In the genomic region with DNA sequence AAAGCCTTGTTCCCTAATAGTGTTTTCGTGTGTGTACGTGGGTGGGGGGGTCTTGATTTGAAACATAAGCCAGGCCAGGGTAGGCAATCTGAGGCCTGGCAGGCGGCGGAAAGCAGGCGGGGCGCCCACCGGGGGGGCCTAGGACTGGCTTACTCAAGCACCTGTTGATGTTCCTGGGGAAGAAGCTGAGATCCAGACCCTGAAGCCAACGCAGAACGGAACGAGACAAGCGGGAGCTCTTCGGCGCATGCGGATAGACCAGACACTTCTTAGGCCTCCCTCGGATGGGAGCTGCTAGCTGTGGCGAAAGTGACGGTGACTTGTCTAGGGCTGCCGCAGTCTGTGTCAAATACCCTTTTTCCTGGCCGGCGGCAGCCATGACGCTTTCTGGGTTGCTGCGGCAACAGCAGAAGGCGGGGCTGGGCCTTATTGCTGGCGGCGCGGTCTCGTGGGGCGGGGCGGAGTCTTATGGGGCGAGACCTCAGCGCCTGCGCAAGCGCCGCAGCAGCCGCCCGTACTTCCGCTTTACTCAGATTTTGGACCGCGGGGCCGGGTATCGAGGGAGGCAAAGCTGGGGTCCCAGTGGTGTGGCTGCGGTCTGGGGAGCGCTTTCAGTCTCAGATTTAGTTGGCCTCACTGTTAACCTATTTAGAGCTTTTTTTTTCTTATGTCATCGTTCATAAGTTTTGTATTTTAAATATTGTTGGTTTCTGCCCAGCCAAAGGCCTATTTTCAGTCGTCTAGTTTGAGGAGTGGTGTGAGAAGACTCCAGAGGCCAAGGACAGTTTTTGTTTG, we compare ENCODE assay signal across 8 cellular contexts. TPM values are rescaled to one million over a fixed set of nuclear protein-coding genes. Genes with fewer than 3 reads are reported as not detected.
DNase-seq lines count a peak whose midpoint lies in the region; ATAC-seq, FAIRE-seq and TF ChIP-seq lines count a peak whose summit lies in the region.

A gene (minus strand): TSS at position 402 of the 795 bp plus-strand sequence. CDS start 23 bp downstream, at position 379.

- peaks cover 18% of the 10 kb centered on the region for H3K27me3 ChIP-seq in DND-41 (ENCODE audit: insufficient read depth, low read length, poor library complexity)
- no peaks in the 10 kb centered on the region for H3K27me3 ChIP-seq in fibroblast of lung (ENCODE audit: control insufficient read depth, insufficient read depth, low read length)
- H3K27me3 ChIP-seq in naive thymus-derived CD4-positive, alpha-beta T cell (ENCODE audit: control insufficient read depth in 2 of 2, insufficient read depth in 2 of 2, low read length in 2 of 2), result peaks cover 0 to 12% of the 10 kb centered on the region in 2 donors

- peak; percentile 92 for DNase-seq in DND-41
- peak; percentile 64 for DNase-seq in H54 (ENCODE audit: insufficient read length, low spot score)
- DNase-seq in LoVo (ENCODE audit: low spot score), result peak; percentile 94
- DNase-seq in RWPE1 (ENCODE audit: low spot score), result peak; percentile 89
- DNase-seq in activated T-helper 2 cell treated with anti-CD3 and anti-CD28 coated beads, Interferon-gamma antibody, Interleukin-2, Interleukin-4, amounts not matched to agents 10 μg/mL and 5 μg/mL and 100 μg/mL, durations not matched to agents 14 hours and 24 hours and 36 hours (ENCODE audit: low spot score), result peak; percentile 90
- peak; percentile 91 to 94 for DNase-seq in fibroblast of lung (ENCODE audit: low read depth in 2 of 2)
- peak; percentile 85 to 92 (median 91) for DNase-seq in naive thymus-derived CD4-positive, alpha-beta T cell
- DNase-seq in stimulated activated effector memory CD8-positive, alpha-beta T cell treated with anti-CD3 and anti-CD28 coated beads, Interleukin-12 subunit alpha, Interleukin-12 subunit beta, amount 100 ng/mL, for 72 hours (ENCODE audit: low spot score in 2 of 2), result peak; percentile 81 to 96

- H3K9ac ChIP-seq in DND-41 (ENCODE audit: low read depth, low read length) (peak within 1 kb of the TSS; percentile 42), fibroblast of lung (ENCODE audit: insufficient read depth, low read length) (peak within 1 kb of the TSS; percentile 58)

- POLR2A ChIA-PET in RWPE1 (lab: Yijun Ruan, JAX; ENCODE audit: low non-redundant PET), result no interaction called here
- POLR2A ChIA-PET in naive thymus-derived CD4-positive, alpha-beta T cell (lab: Charles Lee), result interaction anchor here (0.7 to 2.4 kb wide), 4 partner anchors 13 to 1198 kb away, joined by 3 to 12 read pairs (median 4); a partner anchor contains a TSS

- peaks cover 14% of the 10 kb centered on the region for H3K4me1 ChIP-seq in DND-41 (ENCODE audit: insufficient read depth, low read length)
- peaks cover 11% of the 10 kb centered on the region for H3K4me1 ChIP-seq in fibroblast of lung (ENCODE audit: control insufficient read depth, extremely low read depth, insufficient read depth, low read length)
- H3K4me1 ChIP-seq in naive thymus-derived CD4-positive, alpha-beta T cell (ENCODE audit: control insufficient read depth in 2 of 2, insufficient read depth in 2 of 2, low read length in 2 of 2), result peaks cover 5 to 9% of the 10 kb centered on the region in 2 donors

- peak within 1 kb of the TSS; percentile 71 for H3K4me3 Mint-ChIP-seq in activated T-helper 2 cell treated with anti-CD3 and anti-CD28 coated beads, Interferon-gamma antibody, Interleukin-2, Interleukin-4, amounts not matched to agents 10 μg/mL and 5 μg/mL and 100 μg/mL, durations not matched to agents 14 hours and 24 hours and 36 hours (ENCODE audit: low read depth)
- peak within 1 kb of the TSS; percentile 83 to 94 (median 90) for H3K4me3 Mint-ChIP-seq in naive thymus-derived CD4-positive, alpha-beta T cell
- H3K4me3 Mint-ChIP-seq in stimulated activated effector memory CD8-positive, alpha-beta T cell treated with anti-CD3 and anti-CD28 coated beads, Interleukin-12 subunit alpha, Interleukin-12 subunit beta, amount 100 ng/mL, for 72 hours, result peak within 1 kb of the TSS; percentile 71

- H3K9me3 ChIP-seq in DND-41 (ENCODE audit: insufficient read depth, low read length, severe bottlenecking) (no peaks in the 10 kb centered on the region), fibroblast of lung (ENCODE audit: control insufficient read depth, insufficient read depth, low read depth, low read length) (no peaks in the 10 kb centered on the region)
- H3K9me3 ChIP-seq in naive thymus-derived CD4-positive, alpha-beta T cell (ENCODE audit: control insufficient read depth in 2 of 3, low read length in 3 of 3), result no peaks in the 10 kb centered on the region

- H2AFZ ChIP-seq in DND-41 (ENCODE audit: low read depth, low read length) (peak within 1 kb of the TSS; percentile 88), fibroblast of lung (ENCODE audit: low read length) (peak within 1 kb of the TSS; percentile 73)

- H3K36me3 ChIP-seq in DND-41 (ENCODE audit: insufficient read depth, low read length) (no peaks in the 10 kb centered on the region), fibroblast of lung (ENCODE audit: control insufficient read depth, insufficient read depth, low read length) (no peaks in the 10 kb centered on the region)
- no peaks in the 10 kb centered on the region for H3K36me3 ChIP-seq in naive thymus-derived CD4-positive, alpha-beta T cell (ENCODE audit: control insufficient read depth in 2 of 3, insufficient read depth in 3 of 3, low read length in 3 of 3)

- TF ChIP-seq CTCF in DND-41 (IDR thresholded peaks at IDR 0.05; ENCODE audit: borderline replicate concordance, extremely low read depth, low read length, poor library complexity, severe bottlenecking) (no peak), RWPE1 (conservative IDR thresholded peaks at IDR 0.05; ENCODE audit: low read depth) (no peak), fibroblast of lung (conservative IDR thresholded peaks at IDR 0.05 in 1 of 2, IDR thresholded peaks at IDR 0.05 in 1 of 2; ENCODE audit: low read depth in 1 of 2, low read length in 2 of 2) (no peak)

- H3K27me3 Mint-ChIP-seq in activated T-helper 2 cell treated with anti-CD3 and anti-CD28 coated beads, Interferon-gamma antibody, Interleukin-2, Interleukin-4, amounts not matched to agents 10 μg/mL and 5 μg/mL and 100 μg/mL, durations not matched to agents 14 hours and 24 hours and 36 hours (ENCODE audit: low read depth), result peaks cover 42% of the 10 kb centered on the region
- peaks cover 4 to 43% (median 16%) of the 10 kb centered on the region in 5 donors for H3K27me3 Mint-ChIP-seq in naive thymus-derived CD4-positive, alpha-beta T cell

- CTCF ChIA-PET in RWPE1 (lab: Yijun Ruan, JAX), result interaction anchor here (0.6 to 0.8 kb wide), 4 partner anchors 25 to 1930 kb away, joined by 3 to 4 read pairs (median 3); no protein-coding TSS in a partner anchor
- CTCF ChIA-PET in naive thymus-derived CD4-positive, alpha-beta T cell (lab: Charles Lee), result no interaction called here

- H3K79me2 ChIP-seq in DND-41 (ENCODE audit: insufficient read depth, low read length), result no peaks in the 10 kb centered on the region
- H3K79me2 ChIP-seq in fibroblast of lung (ENCODE audit: control insufficient read depth, insufficient read depth, low read length), result no peaks in the 10 kb centered on the region

- H3K4me2 ChIP-seq in DND-41 (ENCODE audit: insufficient read depth, low read length), result peak within 1 kb of the TSS; percentile 93
- peak within 1 kb of the TSS; percentile 57 for H3K4me2 ChIP-seq in fibroblast of lung (ENCODE audit: extremely low read depth, insufficient read depth, low read length)

- peak; percentile 97 for ATAC-seq in DND-41 (ENCODE audit: insufficient read depth, low read depth)
- peak; percentile 99 for ATAC-seq in naive thymus-derived CD4-positive, alpha-beta T cell
- ATAC-seq in stimulated activated effector memory CD8-positive, alpha-beta T cell treated with anti-CD3 and anti-CD28 coated beads, Interleukin-12 subunit alpha, Interleukin-12 subunit beta, amount 100 ng/mL, for 72 hours, result peak; percentile 91

- intact Hi-C loops in activated T-helper 2 cell treated with anti-CD3 and anti-CD28 coated beads, Interferon-gamma antibody, Interleukin-2, Interleukin-4, amounts not matched to agents 10 μg/mL and 5 μg/mL and 100 μg/mL, durations not matched to agents 14 hours and 24 hours and 36 hours (cut with micrococcal nuclease), result loop anchor here (1.0 to 10.0 kb wide), 5 partner anchors 71 to 707 kb away; a partner anchor contains a TSS
- intact Hi-C loops in naive thymus-derived CD4-positive, alpha-beta T cell (cut with micrococcal nuclease), result loop anchor here (1.0 to 10.0 kb wide), 9 partner anchors 124 to 1913 kb away; a partner anchor contains a TSS

- H3K9me3 Mint-ChIP-seq in activated T-helper 2 cell treated with anti-CD3 and anti-CD28 coated beads, Interferon-gamma antibody, Interleukin-2, Interleukin-4, amounts not matched to agents 10 μg/mL and 5 μg/mL and 100 μg/mL, durations not matched to agents 14 hours and 24 hours and 36 hours, result peaks cover 3% of the 10 kb centered on the region
- peaks cover 0 to 6% (median 0%) of the 10 kb centered on the region in 11 donors for H3K9me3 Mint-ChIP-seq in naive thymus-derived CD4-positive, alpha-beta T cell
- H3K9me3 Mint-ChIP-seq in stimulated activated effector memory CD8-positive, alpha-beta T cell treated with anti-CD3 and anti-CD28 coated beads, Interleukin-12 subunit alpha, Interleukin-12 subunit beta, amount 100 ng/mL, for 72 hours, result no peaks in the 10 kb centered on the region

- H3K4me1 Mint-ChIP-seq in activated T-helper 2 cell treated with anti-CD3 and anti-CD28 coated beads, Interferon-gamma antibody, Interleukin-2, Interleukin-4, amounts not matched to agents 10 μg/mL and 5 μg/mL and 100 μg/mL, durations not matched to agents 14 hours and 24 hours and 36 hours (ENCODE audit: low read depth), result peaks cover 25% of the 10 kb centered on the region
- peaks cover 3 to 12% (median 10%) of the 10 kb centered on the region in 7 donors for H3K4me1 Mint-ChIP-seq in naive thymus-derived CD4-positive, alpha-beta T cell
- peaks cover 18% of the 10 kb centered on the region for H3K4me1 Mint-ChIP-seq in stimulated activated effector memory CD8-positive, alpha-beta T cell treated with anti-CD3 and anti-CD28 coated beads, Interleukin-12 subunit alpha, Interleukin-12 subunit beta, amount 100 ng/mL, for 72 hours

- H3K27ac ChIP-seq in DND-41 (ENCODE audit: low read length) (peak within 1 kb of the TSS; percentile 43; the same call in 1 of the 2 replicates), RWPE1 (peak within 1 kb of the TSS; percentile 58), fibroblast of lung (ENCODE audit: insufficient read depth, low read length) (peak within 1 kb of the TSS; percentile 76)
- H3K27ac ChIP-seq in naive thymus-derived CD4-positive, alpha-beta T cell (ENCODE audit: low read depth, low read length), result peak within 1 kb of the TSS; percentile 65

- H4K20me1 ChIP-seq in DND-41 (ENCODE audit: insufficient read depth, low read length) (no peaks in the 10 kb centered on the region), fibroblast of lung (ENCODE audit: control insufficient read depth, extremely low read depth, insufficient read depth, low read length) (no peaks in the 10 kb centered on the region)

- FAIRE-seq in H54 (lab: Jason Lieb, UNC), result no peak

- H3K27ac Mint-ChIP-seq in activated T-helper 2 cell treated with anti-CD3 and anti-CD28 coated beads, Interferon-gamma antibody, Interleukin-2, Interleukin-4, amounts not matched to agents 10 μg/mL and 5 μg/mL and 100 μg/mL, durations not matched to agents 14 hours and 24 hours and 36 hours, result no peak within 1 kb of the TSS
- H3K27ac Mint-ChIP-seq in naive thymus-derived CD4-positive, alpha-beta T cell, result peak within 1 kb of the TSS; percentile 75 to 96 (median 93)
- peak within 1 kb of the TSS; percentile 93 for H3K27ac Mint-ChIP-seq in stimulated activated effector memory CD8-positive, alpha-beta T cell treated with anti-CD3 and anti-CD28 coated beads, Interleukin-12 subunit alpha, Interleukin-12 subunit beta, amount 100 ng/mL, for 72 hours

- TF ChIP-seq POLR2A in H54 (IDR thresholded peaks at IDR 0.05; ENCODE audit: low read depth, low read length), result peak; percentile 64

- H3K36me3 Mint-ChIP-seq in activated T-helper 2 cell treated with anti-CD3 and anti-CD28 coated beads, Interferon-gamma antibody, Interleukin-2, Interleukin-4, amounts not matched to agents 10 μg/mL and 5 μg/mL and 100 μg/mL, durations not matched to agents 14 hours and 24 hours and 36 hours (ENCODE audit: low read depth), result peaks cover 3% of the 10 kb centered on the region
- H3K36me3 Mint-ChIP-seq in naive thymus-derived CD4-positive, alpha-beta T cell, result peaks cover 0 to 4% (median 0%) of the 10 kb centered on the region in 5 donors
- H3K36me3 Mint-ChIP-seq in stimulated activated effector memory CD8-positive, alpha-beta T cell treated with anti-CD3 and anti-CD28 coated beads, Interleukin-12 subunit alpha, Interleukin-12 subunit beta, amount 100 ng/mL, for 72 hours, result peaks cover 13% of the 10 kb centered on the region

- peak within 1 kb of the TSS; percentile 17 to 64; a peak in 3 of 4 replicates for H3K4me3 ChIP-seq in DND-41 (ENCODE audit: low read depth in 1 of 2, low read length in 2 of 2)
- H3K4me3 ChIP-seq in fibroblast of lung (replicated peaks in 1 of 4; ENCODE audit: control extremely low read depth in 1 of 4, insufficient read depth in 1 of 4, low read depth in 3 of 4, low read length in 4 of 4), result peak within 1 kb of the TSS; percentile 32 to 74 (median 56)
- H3K4me3 ChIP-seq in naive thymus-derived CD4-positive, alpha-beta T cell (ENCODE audit: low read length), result peak within 1 kb of the TSS; percentile 83

RNA-seq across cellular contexts. Expression of the gene that starts here (rescaled TPM):
- not detected in 2 replicates for total RNA-seq in activated T-helper 2 cell treated with anti-CD3 and anti-CD28 coated beads, Interferon-gamma antibody, Interleukin-2, Interleukin-4, amounts not matched to agents 10 μg/mL and 5 μg/mL and 100 μg/mL, durations not matched to agents 14 hours and 24 hours and 36 hours
- total RNA-seq in fibroblast of lung, result 0.26 and 0.66 TPM in 2 replicates
- polyA plus RNA-seq in fibroblast of lung, result 0.09 and 0.14 TPM in 2 replicates
- polyA plus RNA-seq in fibroblast of lung (2012), result 0.25 TPM in 1 of 2 replicates, not detected in the other
- polyA minus RNA-seq in fibroblast of lung (ENCODE audit: low replicate concordance), result 0.82 TPM in 1 of 2 replicates, not detected in the other
- total RNA-seq in naive thymus-derived CD4-positive, alpha-beta T cell, result not detected
- polyA plus RNA-seq in naive thymus-derived CD4-positive, alpha-beta T cell, result not detected

Comparison
In these comparisons a context has a peak if more than half of its experiments do, and no peak if none do; other contexts are left out.
1. Peak in every context shown above with its lines: DNase-seq, ATAC-seq, H3K4me3 ChIP-seq and H3K27ac ChIP-seq.
2. Peak in DNase-seq in activated T-helper 2 cell treated with anti-CD3 and anti-CD28 coated beads, Interferon-gamma antibody, Interleukin-2, Interleukin-4, amounts not matched to agents 10 μg/mL and 5 μg/mL and 100 μg/mL, durations not matched to agents 14 hours and 24 hours and 36 hours; RNA of the gene not detected or under 1 TPM.
3. Peak in DNase-seq, H3K4me3 ChIP-seq, H3K27ac ChIP-seq, H3K9ac ChIP-seq and H3K4me2 ChIP-seq in fibroblast of lung; RNA of the gene not detected or under 1 TPM.
4. Peak in DNase-seq, ATAC-seq, H3K4me3 ChIP-seq and H3K27ac ChIP-seq in naive thymus-derived CD4-positive, alpha-beta T cell; RNA of the gene not detected or under 1 TPM.